34 cellular contexts compared by ENCODE assay signal in genomic region chr6:90654806-90655205, GRCh38.
"Had no signal": no experiment of that assay in that cellular context is flagged by ENCODE, and none has a peak within 500 bp of the region (broad histone marks: within the 10 kb centered on the region; RNA-seq: fewer than 3 reads in every experiment).

No MANE protein-coding gene starts in this region.

- H3K9me3 ChIP-seq: ascending aorta had no signal

- H3K4me3 Mint-ChIP-seq: activated B cell treated with CpG ODN at 0.5 μM for 24 hours; activated CD4-positive, alpha-beta memory T cell treated with anti-CD3 and anti-CD28 coated beads, Interleukin-2, amount 10 ng/mL, durations not matched to agents 7 days and 5 days; activated CD4-positive, alpha-beta T cell treated with anti-CD3 and anti-CD28 coated beads, Interleukin-2, amount 10 ng/mL, durations not matched to agents 24 days and 14 days; activated CD8-positive, alpha-beta memory T cell treated with anti-CD3 and anti-CD28 coated beads, Interleukin-2, amount 10 ng/mL, durations not matched to agents 7 days and 5 days; activated CD8-positive, alpha-beta T cell treated with anti-CD3 and anti-CD28 coated beads, Interleukin-2, amount 10 ng/mL, durations not matched to agents 7 days and 5 days; activated naive CD4-positive, alpha-beta T cell treated with anti-CD3 and anti-CD28 coated beads, Interleukin-2, amount 10 ng/mL, durations not matched to agents 7 days and 5 days; activated naive CD4-positive, alpha-beta T cell treated with anti-CD3 and anti-CD28 coated beads, Interleukin-2, amount 50 U/mL, for 24 hours; activated naive CD8-positive, alpha-beta T cell; activated naive CD8-positive, alpha-beta T cell treated with anti-CD3 and anti-CD28 coated beads, Interleukin-2, amount 10 ng/mL, durations not matched to agents 7 days and 5 days; activated naive CD8-positive, alpha-beta T cell treated with anti-CD3 and anti-CD28 coated beads, Interleukin-2, amount 50 U/mL, for 24 hours; activated T-cell treated with anti-CD3 and anti-CD28 coated beads, Interleukin-2, amount 50 U/mL, for 24 hours; brain; central memory CD8-positive, alpha-beta T cell; T-helper 2 cell treated with Interferon-gamma antibody and Interleukin-4, amounts not matched to agents 5 μg/mL and 100 μg/mL, for 36 hours had no signal

- H3K27me3 ChIP-seq: ascending aorta, cardiac muscle cell had no signal

- H3K9me3 Mint-ChIP-seq: activated CD4-positive, alpha-beta memory T cell treated with anti-CD3 and anti-CD28 coated beads, Interleukin-2, amount 10 ng/mL, durations not matched to agents 7 days and 5 days; activated CD4-positive, alpha-beta T cell treated with anti-CD3 and anti-CD28 coated beads, Interleukin-2, amount 10 ng/mL, durations not matched to agents 24 days and 14 days; activated naive CD4-positive, alpha-beta T cell treated with anti-CD3 and anti-CD28 coated beads, Interleukin-2, amount 10 ng/mL, durations not matched to agents 7 days and 5 days; activated naive CD4-positive, alpha-beta T cell treated with anti-CD3 and anti-CD28 coated beads, Interleukin-2, amount 50 U/mL, for 24 hours; activated naive CD8-positive, alpha-beta T cell treated with anti-CD3 and anti-CD28 coated beads, Interleukin-2, amount 10 ng/mL, durations not matched to agents 7 days and 5 days; activated T-cell treated with anti-CD3 and anti-CD28 coated beads, Interleukin-2, amount 50 U/mL, for 24 hours; activated T-helper 2 cell treated with anti-CD3 and anti-CD28 coated beads, Interferon-gamma antibody, Interleukin-2, Interleukin-4, amounts not matched to agents 10 μg/mL and 5 μg/mL and 100 μg/mL, durations not matched to agents 14 hours and 24 hours and 36 hours; central memory CD8-positive, alpha-beta T cell; T-helper 2 cell treated with Interferon-gamma antibody and Interleukin-4, amounts not matched to agents 5 μg/mL and 100 μg/mL, for 36 hours had no signal

- H3K27ac ChIP-seq: ascending aorta, cardiac muscle cell, VCaP had no signal

- DNase-seq: activated B cell treated with CpG ODN at 0.5 μM for 24 hours; activated CD4-positive, alpha-beta memory T cell treated with anti-CD3 and anti-CD28 coated beads, Interleukin-2, amount 10 ng/mL, durations not matched to agents 7 days and 5 days; activated CD4-positive, alpha-beta T cell treated with anti-CD3 and anti-CD28 coated beads for 4 hours; activated CD4-positive, alpha-beta T cell treated with anti-CD3 and anti-CD28 coated beads, Interleukin-2, amount 10 ng/mL, durations not matched to agents 24 days and 14 days; activated CD4-positive, alpha-beta T cell treated with anti-CD3 and anti-CD28 coated beads, Interleukin-2, amount 50 U/mL, for 1 hour; activated CD4-positive, alpha-beta T cell treated with anti-CD3 and anti-CD28 coated beads, Interleukin-2, amount 50 U/mL, for 4 hours; activated CD4-positive, CD25-positive, alpha-beta regulatory T cell treated with anti-CD3 and anti-CD28 coated beads, Interleukin-2, amount 50 U/mL, for 72 hours; activated CD8-positive, alpha-beta memory T cell treated with anti-CD3 and anti-CD28 coated beads for 24 hours; activated CD8-positive, alpha-beta memory T cell treated with anti-CD3 and anti-CD28 coated beads, Interleukin-2, amount 10 ng/mL, durations not matched to agents 7 days and 5 days; activated CD8-positive, alpha-beta memory T cell treated with anti-CD3 and anti-CD28 coated beads, Interleukin-2, amount 50 U/mL, for 48 hours; activated CD8-positive, alpha-beta T cell treated with anti-CD3 and anti-CD28 coated beads, Interleukin-2, amount 10 ng/mL, durations not matched to agents 7 days and 5 days; activated effector memory CD4-positive, alpha-beta T cell treated with Interleukin-2 at 50 U/mL for 16 hours; activated gamma-delta T cell; activated naive CD4-positive, alpha-beta T cell treated with anti-CD3 and anti-CD28 coated beads, Interleukin-2, amount 10 ng/mL, durations not matched to agents 7 days and 5 days; activated naive CD4-positive, alpha-beta T cell treated with Interleukin-2 at 50 U/mL for 16 hours; activated naive CD8-positive, alpha-beta T cell treated with anti-CD3 and anti-CD28 coated beads, Interleukin-2, amount 10 ng/mL, durations not matched to agents 7 days and 5 days; activated naive CD8-positive, alpha-beta T cell treated with anti-CD3 and anti-CD28 coated beads, Interleukin-2, amount 50 U/mL, for 24 hours; activated T-cell treated with anti-CD3 and anti-CD28 coated beads, Interleukin-2, amount 50 U/mL, for 24 hours; activated T-cell treated with anti-CD3 and anti-CD28 coated beads, Interleukin-2, amount 50 U/mL, for 48 hours; amygdala; anterior cingulate cortex; caudate nucleus; cerebellar nuclear complex; T-helper 2 cell; T-helper 9 cell had no signal

- H3K27ac Mint-ChIP-seq: activated B cell treated with CpG ODN at 0.5 μM for 24 hours; activated CD4-positive, alpha-beta memory T cell treated with anti-CD3 and anti-CD28 coated beads, Interleukin-2, amount 10 ng/mL, durations not matched to agents 7 days and 5 days; activated CD4-positive, alpha-beta T cell treated with anti-CD3 and anti-CD28 coated beads, Interleukin-2, amount 10 ng/mL, durations not matched to agents 24 days and 14 days; activated CD8-positive, alpha-beta memory T cell treated with anti-CD3 and anti-CD28 coated beads, Interleukin-2, amount 10 ng/mL, durations not matched to agents 7 days and 5 days; activated CD8-positive, alpha-beta T cell treated with anti-CD3 and anti-CD28 coated beads, Interleukin-2, amount 10 ng/mL, durations not matched to agents 7 days and 5 days; activated naive CD4-positive, alpha-beta T cell treated with anti-CD3 and anti-CD28 coated beads, Interleukin-2, amount 10 ng/mL, durations not matched to agents 7 days and 5 days; activated naive CD4-positive, alpha-beta T cell treated with anti-CD3 and anti-CD28 coated beads, Interleukin-2, amount 50 U/mL, for 24 hours; activated naive CD8-positive, alpha-beta T cell; activated naive CD8-positive, alpha-beta T cell treated with anti-CD3 and anti-CD28 coated beads, Interleukin-2, amount 10 ng/mL, durations not matched to agents 7 days and 5 days; activated naive CD8-positive, alpha-beta T cell treated with anti-CD3 and anti-CD28 coated beads, Interleukin-2, amount 50 U/mL, for 24 hours; activated T-cell treated with anti-CD3 and anti-CD28 coated beads, Interleukin-2, amount 50 U/mL, for 24 hours; activated T-helper 2 cell treated with anti-CD3 and anti-CD28 coated beads, Interferon-gamma antibody, Interleukin-2, Interleukin-4, amounts not matched to agents 10 μg/mL and 5 μg/mL and 100 μg/mL, durations not matched to agents 14 hours and 24 hours and 36 hours; brain; T-helper 2 cell treated with Interferon-gamma antibody and Interleukin-4, amounts not matched to agents 5 μg/mL and 100 μg/mL, for 36 hours had no signal

- H3K36me3 Mint-ChIP-seq: activated CD8-positive, alpha-beta memory T cell treated with anti-CD3 and anti-CD28 coated beads, Interleukin-2, amount 10 ng/mL, durations not matched to agents 7 days and 5 days; activated naive CD4-positive, alpha-beta T cell treated with anti-CD3 and anti-CD28 coated beads, Interleukin-2, amount 10 ng/mL, durations not matched to agents 7 days and 5 days; activated naive CD4-positive, alpha-beta T cell treated with anti-CD3 and anti-CD28 coated beads, Interleukin-2, amount 50 U/mL, for 24 hours; activated naive CD8-positive, alpha-beta T cell; activated naive CD8-positive, alpha-beta T cell treated with anti-CD3 and anti-CD28 coated beads, Interleukin-2, amount 10 ng/mL, durations not matched to agents 7 days and 5 days; brain had no signal

- H3K4me1 ChIP-seq: ascending aorta had no signal

- H3K4me3 ChIP-seq: ascending aorta, cardiac muscle cell had no signal

- H3K36me3 ChIP-seq: ascending aorta, cardiac muscle cell had no signal

- ATAC-seq: activated CD8-positive, alpha-beta memory T cell treated with anti-CD3 and anti-CD28 coated beads, Interleukin-2, amount 10 ng/mL, durations not matched to agents 7 days and 5 days; activated CD8-positive, alpha-beta T cell treated with anti-CD3 and anti-CD28 coated beads, Interleukin-2, amount 10 ng/mL, durations not matched to agents 7 days and 5 days; activated naive CD8-positive, alpha-beta T cell treated with anti-CD3 and anti-CD28 coated beads, Interleukin-2, amount 50 U/mL, for 24 hours had no signal

- H3K4me1 Mint-ChIP-seq: activated B cell treated with CpG ODN at 0.5 μM for 24 hours; activated CD4-positive, alpha-beta memory T cell treated with anti-CD3 and anti-CD28 coated beads, Interleukin-2, amount 10 ng/mL, durations not matched to agents 7 days and 5 days; activated CD4-positive, alpha-beta T cell treated with anti-CD3 and anti-CD28 coated beads, Interleukin-2, amount 10 ng/mL, durations not matched to agents 24 days and 14 days; activated CD8-positive, alpha-beta memory T cell treated with anti-CD3 and anti-CD28 coated beads, Interleukin-2, amount 10 ng/mL, durations not matched to agents 7 days and 5 days; activated naive CD4-positive, alpha-beta T cell treated with anti-CD3 and anti-CD28 coated beads, Interleukin-2, amount 10 ng/mL, durations not matched to agents 7 days and 5 days; activated naive CD4-positive, alpha-beta T cell treated with anti-CD3 and anti-CD28 coated beads, Interleukin-2, amount 50 U/mL, for 24 hours; activated naive CD8-positive, alpha-beta T cell treated with anti-CD3 and anti-CD28 coated beads, Interleukin-2, amount 10 ng/mL, durations not matched to agents 7 days and 5 days; activated naive CD8-positive, alpha-beta T cell treated with anti-CD3 and anti-CD28 coated beads, Interleukin-2, amount 50 U/mL, for 24 hours; brain had no signal
